Comparison of ENCODE assay signal across 6 cellular contexts in the genomic region with DNA sequence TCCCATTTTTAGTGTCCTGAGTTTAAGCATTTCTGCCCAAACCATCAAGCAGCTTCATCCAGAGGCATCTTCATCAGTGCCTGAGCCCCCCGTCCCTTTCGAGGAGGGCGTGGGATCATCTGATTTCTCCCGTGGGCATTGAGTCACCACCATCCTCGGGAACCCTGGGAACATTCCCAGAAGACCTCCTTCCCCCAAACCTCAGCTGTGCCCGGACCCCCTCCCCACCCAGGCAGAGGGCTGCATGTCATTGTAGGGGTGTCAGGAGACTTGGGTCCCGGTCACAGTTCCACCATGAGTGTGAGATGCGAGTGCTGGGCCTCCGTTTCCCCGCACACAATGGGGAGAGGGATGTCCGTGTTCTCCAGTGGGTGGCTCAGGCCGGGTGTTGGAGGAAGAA. TPM values are rescaled to one million over a fixed set of nuclear protein-coding genes. Genes with fewer than 3 reads are reported as not detected.
"Had no signal": no experiment of that assay in that cellular context is flagged by ENCODE, and none has a peak within 500 bp of the region (broad histone marks: within the 10 kb centered on the region; RNA-seq: fewer than 3 reads in every experiment).

No MANE protein-coding gene starts in this region.

RNA-seq across cellular contexts. Expression of gene FLT4, which starts 32.6 kb away (rescaled TPM):
- total RNA-seq: M059J, PC-3, SJSA1 had no signal

RNA-seq across cellular contexts. Expression of gene OR2Y1, which starts 57.9 kb away (rescaled TPM):
- total RNA-seq: M059J, PC-3, Peyer's patch, Right ventricle myocardium superior, SJSA1 had no signal
- polyA plus RNA-seq: SK-N-SH had no signal
